8 cellular contexts compared by ENCODE assay signal in genomic region chr3:79517766-79518413, GRCh38.
DNase-seq lines count a peak whose midpoint lies in the region; ATAC-seq and TF ChIP-seq lines count a peak whose summit lies in the region.

No MANE protein-coding gene starts in this region.

- no peak overlapping the region for H2BK5ac ChIP-seq in neuronal stem cell (ENCODE audit: low read length)

- no peak overlapping the region for H2BK12ac ChIP-seq in neuronal stem cell (ENCODE audit: low read length)

- H3K27ac ChIP-seq in neuronal stem cell (replicated peaks; ENCODE audit: low read length) (no peak overlapping the region), vagina (no peak overlapping the region)

- no peaks in the 10 kb centered on the region for H3K27me3 ChIP-seq in neuronal stem cell (ENCODE audit: control insufficient read depth in 3 of 3, insufficient read depth in 3 of 3, low read depth in 1 of 3, low read length in 3 of 3)
- no peaks in the 10 kb centered on the region for H3K27me3 ChIP-seq in vagina

- H4K8ac ChIP-seq in neuronal stem cell (ENCODE audit: low read depth, low read length), result no peak overlapping the region

- H2BK120ac ChIP-seq in neuronal stem cell (ENCODE audit: low read depth, low read length), result no peak overlapping the region

- H4K91ac ChIP-seq in neuronal stem cell (ENCODE audit: low read depth, low read length, poor library complexity), result no peak overlapping the region

- H3K27me3 Mint-ChIP-seq in chondrocyte (ENCODE audit: low read depth), result no peaks in the 10 kb centered on the region

- no peak overlapping the region for H2BK15ac ChIP-seq in neuronal stem cell (ENCODE audit: low read length)

- no peak overlapping the region for H3K9ac ChIP-seq in neuronal stem cell (ENCODE audit: low read depth, low read length, poor library complexity)

- H3K4me3 Mint-ChIP-seq in chondrocyte (ENCODE audit: unreplicated experiment), result no peak overlapping the region

- no peak for ATAC-seq in GM19328 (IDR thresholded peaks at IDR 0.05; ENCODE audit: unreplicated experiment)
- ATAC-seq in HG02981 (IDR thresholded peaks at IDR 0.05; ENCODE audit: unreplicated experiment), result no peak
- ATAC-seq in GM19035 (IDR thresholded peaks at IDR 0.05; ENCODE audit: unreplicated experiment), result no peak

- H3K4me1 ChIP-seq in neuronal stem cell (ENCODE audit: control insufficient read depth in 2 of 2, insufficient read depth in 1 of 2, low read depth in 1 of 2, low read length in 2 of 2) (peaks cover 0 to 4% of the 10 kb centered on the region in 2 donors), vagina (no peaks in the 10 kb centered on the region)

- no CpG with 5 or more reads among the region's 2 CpGs for WGBS in neuronal stem cell (ENCODE audit: extremely low coverage in 2 of 2, insufficient read length in 2 of 2, insufficient replicate concordance in 1 of 2), 2 donors

- no peak for TF ChIP-seq POLR2A in vagina (IDR thresholded peaks at IDR 0.05)

- no peak overlapping the region for H3K4me2 ChIP-seq in neuronal stem cell (ENCODE audit: insufficient read depth, low read length, poor library complexity, severe bottlenecking)

- H3K9me3 Mint-ChIP-seq in chondrocyte (ENCODE audit: low read depth), result no peaks in the 10 kb centered on the region

- H3K9me3 ChIP-seq in neuronal stem cell (replicated peaks in 1 of 2; ENCODE audit: control insufficient read depth in 2 of 2, insufficient read depth in 1 of 2, low read depth in 1 of 2, low read length in 2 of 2), result no peaks in the 10 kb centered on the region
- H3K9me3 ChIP-seq in vagina, result no peaks in the 10 kb centered on the region

- peaks cover 11% of the 10 kb centered on the region for H3K4me1 Mint-ChIP-seq in chondrocyte (ENCODE audit: low read depth)

- no peak overlapping the region for H3K23ac ChIP-seq in neuronal stem cell (ENCODE audit: low read depth, low read length, poor library complexity)

- DNase-seq in GM10266 (ENCODE audit: extremely low spot score) (no peak), NAMALWA (ENCODE audit: low spot score) (peak; percentile 13), chondrocyte (ENCODE audit: low spot score) (no peak), neuronal stem cell (ENCODE audit: low spot score) (peak; percentile 47), vagina (ENCODE audit: extremely low spot score in 2 of 2) (no peak)

- H3K4me3 ChIP-seq in neuronal stem cell (ENCODE audit: low read length in 2 of 2) (no peak overlapping the region), vagina (no peak overlapping the region)

- H3K27ac Mint-ChIP-seq in chondrocyte (ENCODE audit: unreplicated experiment), result no peak overlapping the region

- intact Hi-C loops in vagina (cut with DNase I), result no loop called here

- TF ChIP-seq CTCF in GM10266 (IDR thresholded peaks at IDR 0.05; ENCODE audit: control insufficient read depth, insufficient read depth, low read depth, missing control alignments) (peak; percentile 31), chondrocyte (IDR thresholded peaks at IDR 0.05) (peak; percentile 86), vagina (IDR thresholded peaks at IDR 0.05) (no peak)

- no peak overlapping the region for H2AFZ ChIP-seq in neuronal stem cell (ENCODE audit: low read length)

- no peak overlapping the region for H2AK5ac ChIP-seq in neuronal stem cell (ENCODE audit: low read depth, low read length)

- no peaks in the 10 kb centered on the region for H3K36me3 Mint-ChIP-seq in chondrocyte (ENCODE audit: low read depth)

- no peak overlapping the region for H3K4ac ChIP-seq in neuronal stem cell (ENCODE audit: low read length)

- no peak overlapping the region for H3K18ac ChIP-seq in neuronal stem cell (ENCODE audit: low read length)

- H3K79me1 ChIP-seq in neuronal stem cell (ENCODE audit: low read depth, low read length), result no peaks in the 10 kb centered on the region

- no peaks in the 10 kb centered on the region for H3K36me3 ChIP-seq in neuronal stem cell (replicated peaks in 1 of 2; ENCODE audit: control insufficient read depth in 2 of 2, insufficient read depth in 2 of 2, low read length in 2 of 2)
- H3K36me3 ChIP-seq in vagina, result no peaks in the 10 kb centered on the region

- H3K14ac ChIP-seq in neuronal stem cell (ENCODE audit: low read length), result no peak overlapping the region

Comparison
In these comparisons a context has a peak if more than half of its experiments do, and no peak if none do; other contexts are left out.
1. DNase-seq: peak in NAMALWA (single experiment) and neuronal stem cell (single experiment); none in GM10266 (single experiment), chondrocyte (single experiment) and vagina (0 of 2).
2. CTCF ChIP-seq: peak in GM10266 (single experiment) and chondrocyte (single experiment); none in vagina (0 of 3).